In the genomic region with DNA sequence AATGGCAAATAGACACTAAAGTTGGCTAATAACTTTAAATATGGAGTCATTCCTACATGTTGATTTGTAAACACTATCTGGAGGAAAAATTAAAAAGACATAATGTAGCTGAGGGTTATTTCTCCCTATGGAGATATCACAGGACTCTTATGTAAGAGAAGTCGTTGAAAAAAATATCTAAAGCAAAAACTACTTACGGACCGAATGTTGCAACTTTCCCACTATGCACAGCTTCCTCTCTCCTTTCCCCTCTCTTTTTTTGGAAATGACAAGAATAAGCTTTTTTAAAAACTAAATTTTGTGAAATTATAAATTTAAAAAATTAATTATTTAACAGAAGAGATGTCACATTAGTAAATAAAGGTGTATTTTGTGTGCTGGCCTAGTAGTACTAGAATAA, we compare ENCODE assay signal across 13 cellular contexts. TPM values are rescaled to one million over a fixed set of nuclear protein-coding genes. Genes with fewer than 3 reads are reported as not detected.
"Had no signal": no experiment of that assay in that cellular context is flagged by ENCODE, and none has a peak within 500 bp of the region (broad histone marks: within the 10 kb centered on the region; RNA-seq: fewer than 3 reads in every experiment).

No MANE protein-coding gene starts in this region.

- DNase-seq: activated CD4-positive, alpha-beta T cell treated with anti-CD3 and anti-CD28 coated beads for 48 hours; activated CD8-positive, alpha-beta memory T cell treated with anti-CD3 and anti-CD28 coated beads, Interleukin-2, amount 50 U/mL, for 48 hours; activated CD8-positive, alpha-beta T cell treated with anti-CD3 and anti-CD28 coated beads, Interleukin-2, amount 10 ng/mL, durations not matched to agents 7 days and 5 days; kidney glomerular epithelial cell; midbrain; pancreas; stimulated activated CD4-positive, alpha-beta T cell treated with anti-CD3 and anti-CD28 coated beads, Interleukin-15, amount 100 ng/mL, for 24 hours; stimulated activated CD4-positive, alpha-beta T cell treated with anti-CD3 and anti-CD28 coated beads, Interleukin-4, amount 100 ng/mL, for 24 hours; testis had no signal

- H3K4me1 ChIP-seq: ascending aorta, neural progenitor cell, testis had no signal

- H2AFZ ChIP-seq: hepatocyte, neural progenitor cell had no signal

- H3K27ac ChIP-seq: ascending aorta, gastroesophageal sphincter, hepatocyte, neural progenitor cell, pancreas, testis had no signal

- H3K4me3 ChIP-seq: ascending aorta, gastroesophageal sphincter, hepatocyte, neural progenitor cell, pancreas, testis had no signal

- H3K4me2 ChIP-seq: hepatocyte, neural progenitor cell had no signal

- H3K36me3 ChIP-seq: ascending aorta, gastroesophageal sphincter, neural progenitor cell, pancreas had no signal

- H3K79me2 ChIP-seq: hepatocyte had no signal

- H3K9me3 ChIP-seq: ascending aorta, gastroesophageal sphincter, pancreas, testis had no signal

- H3K27me3 ChIP-seq: ascending aorta, gastroesophageal sphincter, hepatocyte, neural progenitor cell, testis had no signal

RNA-seq across cellular contexts. Expression of a gene that starts 20.8 kb away (rescaled TPM):
- total RNA-seq: activated CD8-positive, alpha-beta T cell treated with anti-CD3 and anti-CD28 coated beads, Interleukin-2, amount 10 ng/mL, durations not matched to agents 7 days and 5 days had no signal
